Comparison of ENCODE assay signal across 1 cellular context in genomic region chr11:74612877-74613276, GRCh38.
TF ChIP-seq lines count a peak whose summit lies in the region.

No MANE protein-coding gene starts in this region.

TF ChIP-seq in IMR-90, 13 proteins besides CTCF, POLR2A, EP300 and RAD21 (continued from another document):
- no peak for TF ChIP-seq USF2 (IDR thresholded peaks at IDR 0.05; ENCODE audit: low read depth, low read length)
- TF ChIP-seq RCOR1 (IDR thresholded peaks at IDR 0.05; ENCODE audit: insufficient replicate concordance, low read length) = no peak
- no peak for TF ChIP-seq FOS (IDR thresholded peaks at IDR 0.05; ENCODE audit: low read depth, low read length)
- TF ChIP-seq MXI1 (IDR thresholded peaks at IDR 0.05; ENCODE audit: borderline replicate concordance, low read depth, low read length) = no peak
- TF ChIP-seq CHD1 (IDR thresholded peaks at IDR 0.05; ENCODE audit: low read depth, low read length) = no peak
- TF ChIP-seq RFX5 (IDR thresholded peaks at IDR 0.05; ENCODE audit: low read depth, low read length) = no peak
